Comparison of ENCODE assay signal across 26 cellular contexts in genomic region chr9:98570055-98570454, GRCh38.
A peak's percentile ranks its signal among the peaks of the same experiment; 100 is the strongest.
DNase-seq lines count a peak whose midpoint lies in the region; ATAC-seq and TF ChIP-seq lines count a peak whose summit lies in the region.
"Had no signal": no experiment of that assay in that cellular context is flagged by ENCODE, and none has a peak within 500 bp of the region (broad histone marks: within the 10 kb centered on the region; RNA-seq: fewer than 3 reads in every experiment).

No MANE protein-coding gene starts in this region.

- peak overlapping the region; percentile 76; the same call in 1 of the 2 replicates for H2AFZ ChIP-seq in GM23338

- H3K27ac ChIP-seq in BLaER1 (0 out of 2 replicates have a peak overlapping the region, but pooled peaks have one; percentile 33), GM23338 (ENCODE audit: low read depth) (no peak overlapping the region), esophagus muscularis mucosa (replicated peaks in 1 of 4) (no peak overlapping the region)
- H3K27ac ChIP-seq: A549, HL-60, KMS-11, Peyer's patch had no signal

- WGBS in esophagus muscularis mucosa = 87% methylated on average over 9 of the region's 9 CpGs

- TF ChIP-seq POLR2A in esophagus muscularis mucosa (IDR thresholded peaks at IDR 0.05; ENCODE audit: low read depth) = no peak

- no peaks in the 10 kb centered on the region for H3K9me3 Mint-ChIP-seq in GM23338
- no peaks in the 10 kb centered on the region for H3K9me3 Mint-ChIP-seq in osteocyte (ENCODE audit: unreplicated experiment)
- H3K9me3 Mint-ChIP-seq in nephron progenitor cell = no peaks in the 10 kb centered on the region
- H3K9me3 Mint-ChIP-seq: CD14-positive monocyte; CD8-positive, alpha-beta memory T cell; IgD-negative memory B cell had no signal

- H3K9me2 ChIP-seq in GM23338 (ENCODE audit: insufficient read depth) = no peaks in the 10 kb centered on the region

- DNase-seq in GM23338 (ENCODE audit: low spot score) = no peak
- peak; percentile 88 for DNase-seq in esophagus muscularis mucosa (ENCODE audit: extremely low spot score)
- DNase-seq in osteocyte (ENCODE audit: extremely low spot score, unreplicated experiment) = peak; percentile 62
- no peak for DNase-seq in kidney tubule cell (ENCODE audit: low spot score)
- DNase-seq in nephron progenitor cell = no peak
- DNase-seq in OCI-M2 (lab: John Stamatoyannopoulos, UW; ENCODE audit: unreplicated experiment) = no peak
- DNase-seq: Calu3; CD8-positive, alpha-beta memory T cell; DMS79 treated with DMSO at 0.1 percent for 48 hours; GF-D8; HCEC 1CT; NCI-H1092 treated with DMSO at 0.1 percent for 48 hours; NCI-H1436; NCI-H187; NCI-H2081 treated with DMSO at 0.1 percent for 48 hours; NCI-H2171; NCI-H226; NCI-H510A; NCI-H69; Peyer's patch had no signal

- H3K4me3 Mint-ChIP-seq in GM23338 (no peak overlapping the region), osteocyte (ENCODE audit: unreplicated experiment) (no peak overlapping the region), nephron progenitor cell (no peak overlapping the region)
- H3K4me3 Mint-ChIP-seq: CD14-positive monocyte; CD8-positive, alpha-beta memory T cell had no signal

- H4K20me1 ChIP-seq in BLaER1 = no peaks in the 10 kb centered on the region
- H4K20me1 ChIP-seq in GM23338 (replicated peaks; ENCODE audit: insufficient read depth) = no peaks in the 10 kb centered on the region

- H3K4me1 ChIP-seq in BLaER1 (peaks cover 17% of the 10 kb centered on the region), GM23338 (ENCODE audit: insufficient read depth) (no peaks in the 10 kb centered on the region), esophagus muscularis mucosa (no peaks in the 10 kb centered on the region)
- H3K4me1 ChIP-seq: A549, Peyer's patch had no signal

- no peaks in the 10 kb centered on the region for H3F3A ChIP-seq in GM23338 (replicated peaks; ENCODE audit: low read depth)

- H3K4me1 Mint-ChIP-seq in GM23338 (no peaks in the 10 kb centered on the region), osteocyte (ENCODE audit: unreplicated experiment) (no peaks in the 10 kb centered on the region), nephron progenitor cell (peaks cover 5% of the 10 kb centered on the region)

- TF ChIP-seq EP300 in esophagus muscularis mucosa (IDR thresholded peaks at IDR 0.05) = no peak

- H3K9ac ChIP-seq in BLaER1 = no peak overlapping the region
- H3K9ac ChIP-seq: KMS-11 had no signal

- H3K4me3 ChIP-seq in BLaER1 = no peak overlapping the region
- H3K4me3 ChIP-seq in GM23338 = no peak overlapping the region
- H3K4me3 ChIP-seq in esophagus muscularis mucosa = no peak overlapping the region
- H3K4me3 ChIP-seq: A549, Peyer's patch had no signal

- H3K36me3 ChIP-seq in BLaER1 (no peaks in the 10 kb centered on the region), GM23338 (ENCODE audit: insufficient read depth) (no peaks in the 10 kb centered on the region), esophagus muscularis mucosa (no peaks in the 10 kb centered on the region)
- H3K36me3 ChIP-seq: Peyer's patch had no signal

- intact Hi-C loops in esophagus muscularis mucosa (cut with DNase I) = no loop called here

- H3K27ac Mint-ChIP-seq in GM23338 = no peak overlapping the region
- no peak overlapping the region for H3K27ac Mint-ChIP-seq in osteocyte (ENCODE audit: unreplicated experiment)
- H3K27ac Mint-ChIP-seq in nephron progenitor cell = no peak overlapping the region
- H3K27ac Mint-ChIP-seq: CD14-positive monocyte; CD8-positive, alpha-beta memory T cell; IgD-negative memory B cell had no signal

- H3K9me3 ChIP-seq in BLaER1 (no peaks in the 10 kb centered on the region), esophagus muscularis mucosa (no peaks in the 10 kb centered on the region)
- H3K9me3 ChIP-seq: A549, Peyer's patch had no signal

- ATAC-seq in GM23338 = no peak

- H3K4me2 ChIP-seq in BLaER1 (peak overlapping the region; percentile 69), GM23338 (no peak overlapping the region)
- H3K4me2 ChIP-seq: A549, KMS-11 had no signal

- H3K36me3 Mint-ChIP-seq in GM23338 (ENCODE audit: low read depth) (no peaks in the 10 kb centered on the region), osteocyte (ENCODE audit: unreplicated experiment) (no peaks in the 10 kb centered on the region), nephron progenitor cell (ENCODE audit: low read depth) (no peaks in the 10 kb centered on the region)
- H3K36me3 Mint-ChIP-seq: CD14-positive monocyte; CD8-positive, alpha-beta memory T cell; IgD-negative memory B cell had no signal

- H3K79me2 ChIP-seq in GM23338 (replicated peaks; ENCODE audit: insufficient read depth) = no peaks in the 10 kb centered on the region

- TF ChIP-seq CTCF in GM23338 (conservative IDR thresholded peaks at IDR 0.05; ENCODE audit: low read depth in 2 of 2) = no peak
- TF ChIP-seq CTCF in esophagus muscularis mucosa (IDR thresholded peaks at IDR 0.05) = no peak
- no peak for TF ChIP-seq CTCF in osteocyte (IDR thresholded peaks at IDR 0.05)
- TF ChIP-seq CTCF in nephron progenitor cell (IDR thresholded peaks at IDR 0.05) = no peak

- H3K27me3 ChIP-seq in BLaER1 = no peaks in the 10 kb centered on the region
- no peaks in the 10 kb centered on the region for H3K27me3 ChIP-seq in GM23338 (ENCODE audit: insufficient read depth)
- no peaks in the 10 kb centered on the region for H3K27me3 ChIP-seq in esophagus muscularis mucosa
- H3K27me3 ChIP-seq: Peyer's patch had no signal

- H3K27me3 Mint-ChIP-seq in GM23338 (ENCODE audit: insufficient read depth, low read depth, poor library complexity) = peaks cover 2% of the 10 kb centered on the region
- peaks cover 3% of the 10 kb centered on the region for H3K27me3 Mint-ChIP-seq in osteocyte (ENCODE audit: unreplicated experiment)
- peaks cover 12% of the 10 kb centered on the region for H3K27me3 Mint-ChIP-seq in nephron progenitor cell (ENCODE audit: low read depth, poor library complexity)

TF ChIP-seq in GM23338, 12 proteins besides CTCF, POLR2A, EP300 and RAD21:
- TF ChIP-seq STAT1 (IDR thresholded peaks at IDR 0.05; ENCODE audit: unreplicated experiment) = no peak
- TF ChIP-seq JUNB (IDR thresholded peaks at IDR 0.05; ENCODE audit: unreplicated experiment) = no peak

Comparison
In these comparisons a context has a peak if more than half of its experiments do, and no peak if none do; other contexts are left out.
1. DNase-seq: peak in esophagus muscularis mucosa (single experiment) and osteocyte (single experiment); none in GM23338 (single experiment), kidney tubule cell (single experiment), nephron progenitor cell (single experiment) and OCI-M2 (single experiment).